Comparison of ENCODE assay signal across 19 cellular contexts in the genomic region with DNA sequence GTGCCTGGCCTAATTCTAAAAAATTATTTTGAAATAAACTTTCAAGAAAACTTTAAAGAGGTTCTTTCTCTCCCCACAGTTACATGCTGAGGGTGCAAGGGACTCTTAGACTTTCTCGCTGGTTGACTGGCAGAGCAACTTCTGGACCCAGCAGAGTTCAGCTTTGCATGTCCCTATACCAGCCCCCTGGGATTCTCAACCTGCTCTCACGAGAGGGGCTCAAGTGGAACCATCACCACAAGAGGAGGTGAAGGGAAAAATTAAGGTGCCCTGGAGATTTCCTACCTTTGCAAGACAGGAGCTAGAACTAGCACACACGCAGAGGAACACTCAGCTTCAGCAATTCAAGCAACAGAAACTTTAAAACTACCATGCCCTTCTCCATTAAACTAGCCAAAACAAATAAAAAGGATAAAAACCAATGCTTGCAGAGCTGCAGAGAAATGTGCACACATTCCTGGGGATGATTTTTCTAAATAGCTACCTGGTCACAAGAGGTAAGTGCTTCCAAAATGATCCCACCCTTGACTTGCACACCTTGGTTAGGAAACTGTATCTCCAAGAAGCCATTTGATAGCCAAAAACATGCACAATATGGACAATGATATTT. TPM values are rescaled to one million over a fixed set of nuclear protein-coding genes. Genes with fewer than 3 reads are reported as not detected.
DNase-seq lines count a peak whose midpoint lies in the region; ATAC-seq and TF ChIP-seq lines count a peak whose summit lies in the region.
"Had no signal": no experiment of that assay in that cellular context is flagged by ENCODE, and none has a peak within 500 bp of the region (broad histone marks: within the 10 kb centered on the region; RNA-seq: fewer than 3 reads in every experiment).

No MANE protein-coding gene starts in this region.

- no peaks in the 10 kb centered on the region for H4K20me1 ChIP-seq in Karpas-422 (ENCODE audit: insufficient read depth, low read depth, low read length)

- H3K9ac ChIP-seq in Karpas-422 (ENCODE audit: low read length): no peak overlapping the region
- H3K9ac ChIP-seq: parathyroid adenoma had no signal

- no peak for TF ChIP-seq POLR2A in spleen (IDR thresholded peaks at IDR 0.05)

- H2AFZ ChIP-seq in Karpas-422 (ENCODE audit: low read length): no peak overlapping the region
- H2AFZ ChIP-seq: parathyroid adenoma had no signal

- H3K27me3 ChIP-seq in Karpas-422 (ENCODE audit: low read length): no peaks in the 10 kb centered on the region
- H3K27me3 ChIP-seq in spleen (replicated peaks in 1 of 7): peaks cover 0 to 11% (median 0%) of the 10 kb centered on the region in 7 donors
- H3K27me3 ChIP-seq: BE2C, thyroid gland had no signal

- DNase-seq in Karpas-422: peak; percentile 70
- no peak for DNase-seq in central memory CD8-positive, alpha-beta T cell (ENCODE audit: low spot score in 2 of 2)
- DNase-seq in spleen: peak; percentile 36
- no peak for DNase-seq in dermis blood vessel endothelial cell
- no peak for DNase-seq in GDM1 (lab: John Stamatoyannopoulos, UW)
- DNase-seq: activated CD4-positive, CD25-positive, alpha-beta regulatory T cell treated with anti-CD3 and anti-CD28 coated beads, Interleukin-2, amount 50 U/mL, for 72 hours; activated CD8-positive, alpha-beta memory T cell treated with anti-CD3 and anti-CD28 coated beads, Interleukin-2, amount 50 U/mL, for 4 hours; activated naive CD4-positive, alpha-beta T cell; BE2C; foreskin fibroblast; mucosa of descending colon; NCI-H1694; NCI-H345; thyroid gland had no signal

- peaks cover 43% of the 10 kb centered on the region for H3K4me1 Mint-ChIP-seq in central memory CD8-positive, alpha-beta T cell

- peak overlapping the region; percentile 36 for H3K4me2 ChIP-seq in Karpas-422 (ENCODE audit: low read depth, low read length, poor library complexity, severe bottlenecking)

- no peaks in the 10 kb centered on the region for H3K27me3 Mint-ChIP-seq in central memory CD8-positive, alpha-beta T cell

- 66 to 79% (median 73%) methylated on average over 3 of the region's 3 CpGs for WGBS in spleen, 5 donors

- H3K27ac ChIP-seq in Karpas-422 (ENCODE audit: low read length) (no peak overlapping the region), spleen (peak overlapping the region in 3 of 8 donors; percentile 19 to 94 (median 89))
- H3K27ac ChIP-seq: coronary artery, parathyroid adenoma, thyroid gland had no signal

- intact Hi-C loops in spleen (cut with DNase I; ENCODE audit: low total_unique reads): no loop called here

- H3K79me2 ChIP-seq in Karpas-422 (ENCODE audit: low read length): no peaks in the 10 kb centered on the region
- H3K79me2 ChIP-seq: parathyroid adenoma had no signal

- peaks cover 44% of the 10 kb centered on the region for H3K4me1 ChIP-seq in Karpas-422 (ENCODE audit: low read length)
- H3K4me1 ChIP-seq in spleen: peaks cover 10 to 99% (median 59%) of the 10 kb centered on the region in 6 donors
- H3K4me1 ChIP-seq: BE2C, parathyroid adenoma had no signal

- ATAC-seq in central memory CD8-positive, alpha-beta T cell (replicated peaks; ENCODE audit: extremely low read depth, poor library complexity, severe bottlenecking): no peak
- no peak for ATAC-seq in GM19328 (IDR thresholded peaks at IDR 0.05; ENCODE audit: unreplicated experiment)
- ATAC-seq: mucosa of descending colon had no signal

- H3K9me3 ChIP-seq in Karpas-422 (ENCODE audit: low read length) (no peaks in the 10 kb centered on the region), spleen (no peaks in the 10 kb centered on the region)
- H3K9me3 ChIP-seq: BE2C, mucosa of descending colon, thyroid gland had no signal

- H3K36me3 ChIP-seq in Karpas-422 (ENCODE audit: insufficient read depth, low read length): no peaks in the 10 kb centered on the region
- H3K36me3 ChIP-seq in spleen: peaks cover 0 to 45% (median 4%) of the 10 kb centered on the region in 6 donors
- H3K36me3 ChIP-seq: BE2C, thyroid gland had no signal

- peak overlapping the region; percentile 83 for H3K27ac Mint-ChIP-seq in central memory CD8-positive, alpha-beta T cell (ENCODE audit: low read depth)

- peaks cover 10% of the 10 kb centered on the region for H3K36me3 Mint-ChIP-seq in central memory CD8-positive, alpha-beta T cell (ENCODE audit: insufficient read depth)

- H3K4me3 ChIP-seq in GM08714 (ENCODE audit: low read length) (peak overlapping the region; percentile 71; the same call in 1 of the 2 replicates), Karpas-422 (ENCODE audit: low read length) (no peak overlapping the region), spleen (peak overlapping the region in 7 of 8 donors; percentile 23 to 83 (median 64))
- H3K4me3 ChIP-seq: coronary artery, mucosa of descending colon, skin epidermis, thyroid gland had no signal

- no peaks in the 10 kb centered on the region for H3K9me3 Mint-ChIP-seq in central memory CD8-positive, alpha-beta T cell

- no peak for TF ChIP-seq CTCF in spleen (IDR thresholded peaks at IDR 0.05 in 8 of 11, conservative IDR thresholded peaks at IDR 0.05 in 3 of 11)

- H3K9me2 ChIP-seq in Karpas-422 (replicated peaks; ENCODE audit: insufficient read depth, low read length): no peaks in the 10 kb centered on the region

- peak overlapping the region; percentile 94 for H3K4me3 Mint-ChIP-seq in central memory CD8-positive, alpha-beta T cell

RNA-seq across cellular contexts. Expression of a gene that starts 2.5 kb away (rescaled TPM):
- 5.1 and 11.5 TPM in 2 replicates for total RNA-seq in Karpas-422 (2014; rRNA removed; shearing (Covaris generic); ENCODE audit: low replicate concordance)
- total RNA-seq in spleen (10 to 100 TPM; 46.9 to 71.3 (median 63.7) TPM), dermis blood vessel endothelial cell (5.0 and 6.1 TPM in 2 replicates)
- polyA plus RNA-seq in spleen: 100 to 1,000 TPM in 2 of 3 donors, 10 to 100 TPM in 1; 76.5 to 114 (median 106) TPM

RNA-seq across cellular contexts. Expression of a gene that starts 56.3 kb away (rescaled TPM):
- total RNA-seq in Karpas-422 (2014; rRNA removed; shearing (Covaris generic); ENCODE audit: low replicate concordance): 128 and 248 TPM in 2 replicates
- total RNA-seq in spleen: 100 to 1,000 TPM; 108 to 173 (median 131) TPM
- 100 to 1,000 TPM in 2 of 3 donors, 10 to 100 TPM in 1; 74.8 to 103 (median 100) TPM for polyA plus RNA-seq in spleen
- 113 and 153 TPM in 2 replicates for total RNA-seq in dermis blood vessel endothelial cell

Comparison
In these comparisons a context has a peak if more than half of its experiments do, and no peak if none do; other contexts are left out.
1. DNase-seq: peak in Karpas-422 (single experiment) and spleen (single experiment); none in central memory CD8-positive, alpha-beta T cell (0 of 2), dermis blood vessel endothelial cell (single experiment) and GDM1 (single experiment).